Comparison of ENCODE assay signal across 8 cellular contexts in genomic region chr14:103500148-103500990, GRCh38. TPM values are rescaled to one million over a fixed set of nuclear protein-coding genes. Genes with fewer than 3 reads are reported as not detected.
DNase-seq lines count a peak whose midpoint lies in the region; ATAC-seq, FAIRE-seq and TF ChIP-seq lines count a peak whose summit lies in the region.

No MANE protein-coding gene starts in this region.

- peaks cover 0 to 100% (median 45%) of the 10 kb centered on the region in 9 donors for H3K36me3 ChIP-seq in heart right ventricle

- H3K4me1 ChIP-seq in heart right ventricle, result peaks cover 8 to 32% (median 14%) of the 10 kb centered on the region in 9 donors

- H3K27me3 ChIP-seq in heart right ventricle, result no peaks in the 10 kb centered on the region

- 42 to 45% methylated on average over 17 of the region's 17 CpGs for WGBS in heart right ventricle, 2 donors

- peak; percentile 74 to 95 (median 90) for ATAC-seq in heart right ventricle
- ATAC-seq in HG03432 (IDR thresholded peaks at IDR 0.05; ENCODE audit: unreplicated experiment), result no peak

- no peaks in the 10 kb centered on the region for H3K9me3 ChIP-seq in heart right ventricle

- H3K4me3 ChIP-seq in GM12875 (ENCODE audit: low read depth, low read length) (no peak overlapping the region), heart right ventricle (no peak overlapping the region)

- TF ChIP-seq CTCF in GM12875 (IDR thresholded peaks at IDR 0.05; ENCODE audit: borderline replicate concordance, insufficient read depth, low read depth, low read length) (peak; percentile 92), heart right ventricle (IDR thresholded peaks at IDR 0.05) (peak; percentile 88 to 99 (median 94))

- H3K27ac ChIP-seq in heart right ventricle, result peak overlapping the region in 5 of 10 donors; percentile 5 to 61 (median 41)

- peak; percentile 83 for DNase-seq in NCI-H1105 treated with DMSO at 0.1 percent for 48 hours (lab: John Stamatoyannopoulos, UW)
- peak; percentile 57 to 81 (median 67) for DNase-seq in T-helper 1 cell
- DNase-seq in amniotic epithelial cell (ENCODE audit: low read depth), result peak; percentile 76
- peak; percentile 87 to 90 for DNase-seq in heart right ventricle
- peak; percentile 55 for DNase-seq in pulmonary artery endothelial cell (ENCODE audit: low read depth, low spot score)
- DNase-seq in urothelium cell line (ENCODE audit: low spot score), result peak; percentile 59

- no peak for FAIRE-seq in urothelium cell line (lab: Jason Lieb, UNC)

- intact Hi-C loops in heart right ventricle (cut with DNase I), result loop anchor here in 9 of 10 donors (1.0 to 5.0 kb wide), 3 partner anchors 46 to 52 kb away; no protein-coding TSS in a partner anchor

RNA-seq across cellular contexts. Expression of gene CKB, which starts 22.3 kb away (rescaled TPM):
- total RNA-seq in heart right ventricle (100 to 1,000 TPM; 273 to 896 (median 534) TPM), pulmonary artery endothelial cell (3.4 and 3.9 TPM in 2 replicates)
- 1,000 to 10,000 TPM in 1 of 2 donors, 100 to 1,000 TPM in 1; 717 to 1,062 TPM for polyA plus RNA-seq in heart right ventricle

RNA-seq across cellular contexts. Expression of gene TRMT61A, which starts 28.6 kb away (rescaled TPM):
- 1 to 10 TPM; 2.9 to 7.5 (median 3.8) TPM for total RNA-seq in heart right ventricle
- polyA plus RNA-seq in heart right ventricle, result 10 to 100 TPM in 1 of 2 donors, 1 to 10 TPM in 1; 8.6 to 14.7 TPM
- 7.9 and 9.7 TPM in 2 replicates for total RNA-seq in pulmonary artery endothelial cell

Comparison
In these comparisons a context has a peak if more than half of its experiments do, and no peak if none do; other contexts are left out.
1. RNA of gene CKB, which starts 22.3 kb away (total RNA-seq): 273 to 896 TPM in heart right ventricle; 3.4 to 3.9 TPM in pulmonary artery endothelial cell; every median in the first group is over 10 times any median in the second.
2. Peak in every context shown above with its lines, with median percentiles within 50 percentile points of each other: DNase-seq.